ENCODE assay signal across 8 cellular contexts in the genomic region with DNA sequence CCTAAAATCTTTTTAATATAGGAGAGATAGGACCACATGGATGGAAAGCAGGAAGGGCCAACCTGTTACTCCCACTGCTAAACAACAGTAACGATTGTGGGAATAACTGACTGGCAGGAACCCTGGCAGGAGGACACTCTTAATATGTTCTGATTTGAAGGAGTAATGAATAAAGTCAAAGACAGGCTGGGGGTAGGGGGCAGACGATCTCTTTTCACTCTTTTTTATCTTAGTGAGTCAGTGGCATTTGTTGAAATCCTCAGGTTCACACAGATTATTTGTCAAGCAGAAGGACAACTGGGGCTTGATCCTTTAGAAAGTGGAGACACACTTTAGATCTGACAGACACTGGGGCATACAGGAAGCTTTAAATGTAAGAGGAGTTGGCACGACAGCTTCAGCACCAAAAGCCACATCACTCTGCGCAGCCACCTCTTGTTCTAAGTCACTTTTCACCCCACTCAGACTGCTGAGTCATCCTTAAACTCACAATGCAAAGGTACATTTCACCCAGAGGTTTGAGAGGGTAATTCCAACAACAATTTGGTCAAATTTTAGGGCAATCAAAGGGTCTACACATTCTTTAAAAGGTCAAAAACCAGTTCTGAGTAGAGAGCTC.
DNase-seq lines count a peak whose midpoint lies in the region; ATAC-seq and TF ChIP-seq lines count a peak whose summit lies in the region.

No MANE protein-coding gene starts in this region.

- WGBS in psoas muscle, 3 donors = 76 to 91% (median 86%) methylated on average over 4 of the region's 4 CpGs

- DNase-seq in GM10266 (ENCODE audit: extremely low spot score) = peak; percentile 38
- peak; percentile 9 for DNase-seq in HT-29 (ENCODE audit: low spot score)
- DNase-seq in activated CD4-positive, alpha-beta T cell treated with anti-CD3 and anti-CD28 coated beads, Interleukin-2, amount 50 U/mL, for 4 hours = peak; percentile 22 to 31
- peak; percentile 9 for DNase-seq in kidney tubule cell (ENCODE audit: low spot score)
- no peak for DNase-seq in 8988T
- DNase-seq in psoas muscle = no peak
- no peak for DNase-seq in NCI-H526 treated with DMSO at 0.1 percent for 48 hours (lab: John Stamatoyannopoulos, UW)

- H3K4me3 ChIP-seq in psoas muscle = no peak overlapping the region

- peak; percentile 98 for ATAC-seq in GM21447 (IDR thresholded peaks at IDR 0.05; ENCODE audit: unreplicated experiment)
- no peak for ATAC-seq in psoas muscle

- no peaks in the 10 kb centered on the region for H3K9me3 ChIP-seq in psoas muscle

- intact Hi-C loops in psoas muscle (cut with DNase I) = no loop called here

- H3K27me3 ChIP-seq in psoas muscle (ENCODE audit: insufficient read depth in 3 of 3, low read length in 2 of 3) = no peaks in the 10 kb centered on the region

- no peak overlapping the region for H3K27ac ChIP-seq in psoas muscle

- peaks cover 4% of the 10 kb centered on the region for H3K4me1 ChIP-seq in psoas muscle

- TF ChIP-seq CTCF in GM10266 (IDR thresholded peaks at IDR 0.05; ENCODE audit: control insufficient read depth, insufficient read depth, low read depth, missing control alignments) = no peak
- TF ChIP-seq CTCF in psoas muscle (IDR thresholded peaks at IDR 0.05) = no peak

- no peaks in the 10 kb centered on the region for H3K36me3 ChIP-seq in psoas muscle (ENCODE audit: insufficient read depth in 1 of 2, low read depth in 1 of 2)

Comparison
In these comparisons a context has a peak if more than half of its experiments do, and no peak if none do; other contexts are left out.
1. DNase-seq: peak in GM10266 (single experiment), HT-29 (single experiment), activated CD4-positive, alpha-beta T cell treated with anti-CD3 and anti-CD28 coated beads, Interleukin-2, amount 50 U/mL, for 4 hours (2 of 2) and kidney tubule cell (single experiment); none in 8988T (single experiment), psoas muscle (0 of 2) and NCI-H526 treated with DMSO at 0.1 percent for 48 hours (single experiment).